Comparison of ENCODE assay signal across 8 cellular contexts in the genomic region with DNA sequence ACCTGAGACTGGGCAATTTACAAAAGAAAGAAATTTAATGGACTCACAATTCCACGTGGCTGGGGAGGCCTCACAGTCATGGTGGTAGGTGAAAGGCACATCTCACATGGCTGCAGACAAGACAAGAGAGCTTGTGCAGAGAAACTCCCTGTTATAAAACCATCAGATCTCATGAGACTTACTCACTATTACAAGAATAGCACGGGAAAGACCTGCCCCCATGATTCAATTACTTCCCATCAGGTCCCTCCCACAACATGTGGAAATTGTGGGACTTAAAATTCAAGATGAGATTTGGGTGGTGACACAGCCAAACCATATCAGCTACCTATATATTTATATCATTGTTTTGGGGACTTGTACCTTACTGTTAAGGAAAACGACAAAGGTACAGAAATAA.
DNase-seq lines count a peak whose midpoint lies in the region; ATAC-seq and TF ChIP-seq lines count a peak whose summit lies in the region.
"Not testable (repeated sequence)": the region's sequence is repeated elsewhere in the genome, so short reads cannot be mapped to it uniquely, and the experiment has no call there.

No MANE protein-coding gene starts in this region.

- peak; percentile 48 to 80 (median 63) for ATAC-seq in psoas muscle
- not testable (repeated sequence) for ATAC-seq in stimulated activated memory B cell treated with anti-CD40 and anti-IgM and Interleukin-4, amounts not matched to agents 10 μg/mL and 1 μg/mL and 100 μg/mL, for 72 hours

- not testable (repeated sequence) for H2AFZ ChIP-seq in ACC112 (ENCODE audit: low read length, unreplicated experiment)

- peak overlapping the region; percentile 30; the same call in 1 of the 2 replicates for H3K4me3 ChIP-seq in ACC112 (ENCODE audit: low read depth, low read length)
- H3K4me3 ChIP-seq in brain microvascular endothelial cell (ENCODE audit: low read depth, low read length); fibroblast of mammary gland (ENCODE audit: control insufficient read depth, low read depth, low read length); psoas muscle: not testable (repeated sequence)

- WGBS in psoas muscle, 3 donors = 48 to 66% (median 53%) methylated on average over 3 of the region's 3 CpGs

- not testable (repeated sequence) for H3K36me3 Mint-ChIP-seq in activated T-cell treated with anti-CD3 and anti-CD28 coated beads, Interleukin-2, amount 50 U/mL, for 24 hours (ENCODE audit: low read depth); stimulated activated memory B cell treated with anti-CD40 and anti-IgM and Interleukin-4, amounts not matched to agents 10 μg/mL and 1 μg/mL and 100 μg/mL, for 72 hours

- H3K9me3 Mint-ChIP-seq in activated T-cell treated with anti-CD3 and anti-CD28 coated beads, Interleukin-2, amount 50 U/mL, for 24 hours; stimulated activated memory B cell treated with anti-CD40 and anti-IgM and Interleukin-4, amounts not matched to agents 10 μg/mL and 1 μg/mL and 100 μg/mL, for 72 hours: not testable (repeated sequence)

- not testable (repeated sequence) for H3K9me3 ChIP-seq in psoas muscle

- H3K4me1 ChIP-seq in ACC112 (ENCODE audit: control insufficient read depth, insufficient read depth, low read length, unreplicated experiment) (peaks cover 20% of the 10 kb centered on the region), psoas muscle (peaks cover 16% of the 10 kb centered on the region)

- peak overlapping the region; percentile 64 for H3K27ac ChIP-seq in ACC112 (ENCODE audit: low read depth, low read length)
- peak overlapping the region; percentile 11 for H3K27ac ChIP-seq in brain microvascular endothelial cell
- peak overlapping the region; percentile 71 for H3K27ac ChIP-seq in psoas muscle

- not testable (repeated sequence) for H3K27me3 ChIP-seq in ACC112 (ENCODE audit: insufficient read depth, low read length); brain microvascular endothelial cell (replicated peaks); psoas muscle (ENCODE audit: insufficient read depth in 3 of 3, low read length in 2 of 3)

- DNase-seq in LHCN-M2 (ENCODE audit: low read depth) = peak; percentile 68
- DNase-seq in activated T-cell treated with anti-CD3 and anti-CD28 coated beads, Interleukin-2, amount 50 U/mL, for 24 hours; psoas muscle: not testable (repeated sequence)
- peak; percentile 33 for DNase-seq in brain microvascular endothelial cell
- peak; percentile 71 for DNase-seq in fibroblast of mammary gland (ENCODE audit: low read depth)
- DNase-seq in kidney tubule cell (ENCODE audit: low spot score) = peak; percentile 10

- not testable (repeated sequence) for H3K79me2 ChIP-seq in ACC112 (ENCODE audit: control insufficient read depth, insufficient read depth, low read length, unreplicated experiment)

- peak overlapping the region; percentile 31 for H3K27ac Mint-ChIP-seq in activated T-cell treated with anti-CD3 and anti-CD28 coated beads, Interleukin-2, amount 50 U/mL, for 24 hours
- H3K27ac Mint-ChIP-seq in stimulated activated memory B cell treated with anti-CD40 and anti-IgM and Interleukin-4, amounts not matched to agents 10 μg/mL and 1 μg/mL and 100 μg/mL, for 72 hours = peak overlapping the region; percentile 9

- H3K36me3 ChIP-seq in ACC112 (ENCODE audit: insufficient read depth, low read length) (peaks cover 47% of the 10 kb centered on the region), brain microvascular endothelial cell (replicated peaks) (peaks cover 71% of the 10 kb centered on the region), psoas muscle (ENCODE audit: insufficient read depth in 1 of 2, low read depth in 1 of 2) (peaks cover 5 to 51% of the 10 kb centered on the region in 2 donors)

- not testable (repeated sequence) for H3K27me3 Mint-ChIP-seq in activated T-cell treated with anti-CD3 and anti-CD28 coated beads, Interleukin-2, amount 50 U/mL, for 24 hours; stimulated activated memory B cell treated with anti-CD40 and anti-IgM and Interleukin-4, amounts not matched to agents 10 μg/mL and 1 μg/mL and 100 μg/mL, for 72 hours

- H3K4me1 Mint-ChIP-seq in activated T-cell treated with anti-CD3 and anti-CD28 coated beads, Interleukin-2, amount 50 U/mL, for 24 hours (ENCODE audit: low read depth) = peaks cover 44% of the 10 kb centered on the region
- H3K4me1 Mint-ChIP-seq in stimulated activated memory B cell treated with anti-CD40 and anti-IgM and Interleukin-4, amounts not matched to agents 10 μg/mL and 1 μg/mL and 100 μg/mL, for 72 hours = peaks cover 26% of the 10 kb centered on the region

- not testable (repeated sequence) for TF ChIP-seq CTCF in brain microvascular endothelial cell (IDR thresholded peaks at IDR 0.05; ENCODE audit: low read depth, low read length, missing control alignments); fibroblast of mammary gland (conservative IDR thresholded peaks at IDR 0.05; ENCODE audit: control insufficient read depth, insufficient read depth, low read depth, low read length); psoas muscle (IDR thresholded peaks at IDR 0.05)

- peak overlapping the region; percentile 1 for H3K4me3 Mint-ChIP-seq in activated T-cell treated with anti-CD3 and anti-CD28 coated beads, Interleukin-2, amount 50 U/mL, for 24 hours
- H3K4me3 Mint-ChIP-seq in stimulated activated memory B cell treated with anti-CD40 and anti-IgM and Interleukin-4, amounts not matched to agents 10 μg/mL and 1 μg/mL and 100 μg/mL, for 72 hours = not testable (repeated sequence)

- in situ Hi-C loops in brain microvascular endothelial cell (cut with HindIII; ENCODE audit: low pct_ligation_motif_present, low sequenced_read_pairs) = not testable (repeated sequence)

- intact Hi-C loops in psoas muscle (cut with DNase I) = loop anchor here in 1 of 2 donors (5.0 kb wide), 1 partner anchor 100 kb away; no protein-coding TSS in a partner anchor

Comparison
In these comparisons a context has a peak if more than half of its experiments do, and no peak if none do; other contexts are left out.
1. H3K27ac ChIP-seq: peak in every context shown above with its lines; median percentile 71 in psoas muscle; 64 in ACC112; 11 in brain microvascular endothelial cell.